ENCODE assay signal across 14 cellular contexts in genomic region chr13:67619987-67620386, GRCh38.
DNase-seq lines count a peak whose midpoint lies in the region; ATAC-seq and TF ChIP-seq lines count a peak whose summit lies in the region.
"Had no signal": no experiment of that assay in that cellular context is flagged by ENCODE, and none has a peak within 500 bp of the region (broad histone marks: within the 10 kb centered on the region; RNA-seq: fewer than 3 reads in every experiment).

No MANE protein-coding gene starts in this region.

- TF ChIP-seq CTCF in MCF 10A (IDR thresholded peaks at IDR 0.05; ENCODE audit: unreplicated experiment) (no peak), breast epithelium (IDR thresholded peaks at IDR 0.05) (no peak), SU-DHL-6 (IDR thresholded peaks at IDR 0.05; ENCODE audit: insufficient read depth, low read length, poor library complexity, severe bottlenecking) (no peak), hepatocyte (IDR thresholded peaks at IDR 0.05; ENCODE audit: poor library complexity) (no peak)

- H3K9me2 ChIP-seq in SU-DHL-6 (replicated peaks; ENCODE audit: insufficient read depth, low read length) (no peaks in the 10 kb centered on the region), hepatocyte (replicated peaks; ENCODE audit: insufficient read depth) (no peaks in the 10 kb centered on the region)

- H3K27me3 Mint-ChIP-seq in MCF 10A (ENCODE audit: insufficient read depth, unreplicated experiment), result no peaks in the 10 kb centered on the region

- no peaks in the 10 kb centered on the region for H3K4me1 ChIP-seq in breast epithelium
- no peaks in the 10 kb centered on the region for H3K4me1 ChIP-seq in hepatocyte (ENCODE audit: insufficient read depth)
- H3K4me1 ChIP-seq: stomach had no signal

- H3K27ac Mint-ChIP-seq in MCF 10A (ENCODE audit: low read depth, unreplicated experiment), result peak overlapping the region; percentile 8
- H3K27ac Mint-ChIP-seq: HFFc6, nephron had no signal

- peaks cover 23% of the 10 kb centered on the region for H3K4me1 Mint-ChIP-seq in MCF 10A (ENCODE audit: insufficient read depth, unreplicated experiment)
- H3K4me1 Mint-ChIP-seq: nephron had no signal

- no peaks in the 10 kb centered on the region for H3K36me3 ChIP-seq in breast epithelium
- no peaks in the 10 kb centered on the region for H3K36me3 ChIP-seq in SU-DHL-6 (ENCODE audit: low read length)
- no peaks in the 10 kb centered on the region for H3K36me3 ChIP-seq in hepatocyte (replicated peaks; ENCODE audit: insufficient read depth, low read depth)
- H3K36me3 ChIP-seq: stomach had no signal

- DNase-seq in MCF 10A (ENCODE audit: unreplicated experiment), result peak; percentile 45
- no peak for DNase-seq in breast epithelium (ENCODE audit: low spot score in 2 of 2)
- DNase-seq in hepatocyte (ENCODE audit: low spot score), result peak; percentile 4
- no peak for DNase-seq in SKM-1 (lab: John Stamatoyannopoulos, UW; ENCODE audit: unreplicated experiment)
- DNase-seq in COLO668 (lab: John Stamatoyannopoulos, UW; ENCODE audit: unreplicated experiment), result no peak
- DNase-seq in activated naive CD4-positive, alpha-beta T cell treated with Interleukin-2 at 50 U/mL for 16 hours, result no peak
- DNase-seq: activated CD4-positive, CD25-positive, alpha-beta regulatory T cell; activated naive CD4-positive, alpha-beta T cell treated with anti-CD3 and anti-CD28 coated beads, Interleukin-2, amount 50 U/mL, for 16 hours; HFFc6; NCI-H2171 treated with DMSO at 0.1 percent for 48 hours; stomach had no signal

- H2AFZ ChIP-seq in SU-DHL-6 (ENCODE audit: low read depth, low read length, severe bottlenecking) (peak overlapping the region; percentile 56), hepatocyte (no peak overlapping the region)

- no peaks in the 10 kb centered on the region for H3K9me3 ChIP-seq in breast epithelium
- no peaks in the 10 kb centered on the region for H3K9me3 ChIP-seq in SU-DHL-6 (ENCODE audit: insufficient read depth, low read length)
- no peaks in the 10 kb centered on the region for H3K9me3 ChIP-seq in hepatocyte (ENCODE audit: low read depth)
- H3K9me3 ChIP-seq: stomach had no signal

- no TSS peak for BruUV-seq in MCF 10A (replicated peaks; lab: Mats Ljungman, UMichigan)

- no peak for TF ChIP-seq POLR2A in breast epithelium (IDR thresholded peaks at IDR 0.05)

- H3K27ac ChIP-seq in breast epithelium (no peak overlapping the region), SU-DHL-6 (ENCODE audit: low read depth, low read length) (no peak overlapping the region), hepatocyte (no peak overlapping the region)
- H3K27ac ChIP-seq: stomach had no signal

- H3K9me3 Mint-ChIP-seq in MCF 10A (ENCODE audit: unreplicated experiment), result no peaks in the 10 kb centered on the region
- H3K9me3 Mint-ChIP-seq: nephron had no signal

- H3K4me2 ChIP-seq in SU-DHL-6 (ENCODE audit: low read depth, low read length, poor library complexity, severe bottlenecking) (no peak overlapping the region), hepatocyte (no peak overlapping the region)

- H4K20me1 ChIP-seq in SU-DHL-6 (ENCODE audit: low read depth, low read length), result no peaks in the 10 kb centered on the region
- H4K20me1 ChIP-seq in hepatocyte (ENCODE audit: insufficient read depth, poor library complexity, severe bottlenecking), result no peaks in the 10 kb centered on the region

- H3F3A ChIP-seq in SU-DHL-6 (ENCODE audit: insufficient read depth), result no peaks in the 10 kb centered on the region

- 77% methylated on average over 2 of the region's 2 CpGs for WGBS in hepatocyte (ENCODE audit: low lambda C conversion rate, missing lambda C conversion rate)

- H3K36me3 Mint-ChIP-seq in MCF 10A (ENCODE audit: insufficient read depth, unreplicated experiment), result no peaks in the 10 kb centered on the region

- CTCF ChIA-PET in MCF 10A (lab: Yijun Ruan, JAX), result interaction anchor here (0.6 kb wide), 2 partner anchors 80 to 203 kb away, joined by 4 to 6 read pairs; no protein-coding TSS in a partner anchor

- H3K4me3 Mint-ChIP-seq in MCF 10A (ENCODE audit: unreplicated experiment), result no peak overlapping the region
- H3K4me3 Mint-ChIP-seq: HFFc6, nephron had no signal

- intact Hi-C loops in MCF 10A (cut with micrococcal nuclease) (no loop called here), breast epithelium (cut with DNase I; ENCODE audit: low total_unique reads) (no loop called here)

- no peaks in the 10 kb centered on the region for H3K27me3 ChIP-seq in breast epithelium
- H3K27me3 ChIP-seq in SU-DHL-6 (ENCODE audit: low read length), result no peaks in the 10 kb centered on the region
- H3K27me3 ChIP-seq in hepatocyte, result no peaks in the 10 kb centered on the region
- H3K27me3 ChIP-seq: stomach had no signal

- H3K4me3 ChIP-seq in breast epithelium (no peak overlapping the region), SU-DHL-6 (ENCODE audit: insufficient read depth, low read length, poor library complexity, severe bottlenecking) (no peak overlapping the region), hepatocyte (no peak overlapping the region)
- H3K4me3 ChIP-seq: stomach had no signal

- no peak overlapping the region for H3K9ac ChIP-seq in SU-DHL-6 (ENCODE audit: low read length)

- ATAC-seq in GM21515 (IDR thresholded peaks at IDR 0.05; ENCODE audit: unreplicated experiment), result no peak

- no peaks in the 10 kb centered on the region for H3K79me2 ChIP-seq in SU-DHL-6 (ENCODE audit: insufficient read depth, low read length)
- no peaks in the 10 kb centered on the region for H3K79me2 ChIP-seq in hepatocyte

- POLR2A ChIA-PET in MCF 10A (lab: Yijun Ruan, JAX), result interaction anchor here (0.6 kb wide), 1 partner anchor 787 kb away, joined by 3 read pairs; no protein-coding TSS in a partner anchor

Comparison
In these comparisons a context has a peak if more than half of its experiments do, and no peak if none do; other contexts are left out.
1. DNase-seq: peak in MCF 10A (single experiment) and hepatocyte (single experiment); none in breast epithelium (0 of 2), SKM-1 (single experiment), COLO668 (single experiment) and activated naive CD4-positive, alpha-beta T cell treated with Interleukin-2 at 50 U/mL for 16 hours (single experiment).